In the genomic region with DNA sequence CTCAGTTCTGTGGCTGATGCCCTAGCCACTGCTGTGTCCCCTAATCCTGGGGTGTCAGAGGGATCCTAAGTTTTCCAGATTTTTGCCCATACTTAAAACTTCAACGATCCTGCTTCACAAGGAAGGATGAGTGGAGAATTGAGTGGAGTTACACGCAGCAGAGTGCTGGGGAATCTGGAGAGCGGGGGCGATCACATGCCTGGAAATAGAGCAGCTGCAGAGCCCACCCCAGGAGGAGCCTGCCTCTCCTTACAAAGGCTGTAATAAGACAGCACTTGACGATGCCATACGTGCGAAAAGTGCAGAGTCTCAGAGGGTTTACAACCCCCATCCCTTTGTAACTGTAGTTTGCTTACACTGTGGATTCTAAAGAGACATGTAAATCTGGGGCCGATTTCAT, we compare ENCODE assay signal across 21 cellular contexts. TPM values are rescaled to one million over a fixed set of nuclear protein-coding genes. Genes with fewer than 3 reads are reported as not detected.
"Had no signal": no experiment of that assay in that cellular context is flagged by ENCODE, and none has a peak within 500 bp of the region (broad histone marks: within the 10 kb centered on the region; RNA-seq: fewer than 3 reads in every experiment).

No MANE protein-coding gene starts in this region.

- ATAC-seq: activated CD8-positive, alpha-beta T cell treated with anti-CD3 and anti-CD28 coated beads for 36 hours; activated T-cell treated with anti-CD3 and anti-CD28 coated beads, Interleukin-2, amount 50 U/mL, for 4 hours; left lobe of liver had no signal

- FAIRE-seq: endometrium, kidney had no signal

- H3K4me3 ChIP-seq: lung, vagina had no signal

- H3K9me3 ChIP-seq: vagina had no signal

- H3K27me3 ChIP-seq: brain microvascular endothelial cell, vagina had no signal

- H3K27me3 Mint-ChIP-seq: activated CD4-positive, alpha-beta T cell treated with anti-CD3 and anti-CD28 coated beads, Interleukin-2, amount 10 ng/mL, durations not matched to agents 24 days and 14 days; activated CD8-positive, alpha-beta T cell treated with anti-CD3 and anti-CD28 coated beads for 36 hours; central memory CD8-positive, alpha-beta T cell; stimulated activated naive CD8-positive, alpha-beta T cell treated with anti-CD3 and anti-CD28 coated beads, Interleukin-15, Interleukin-2, amounts not matched to agents 100 ng/mL and 50 ng/mL, for 24 hours had no signal

- H3K27ac ChIP-seq: brain microvascular endothelial cell, vagina had no signal

- DNase-seq: activated CD4-positive, alpha-beta T cell treated with anti-CD3 and anti-CD28 coated beads, Interleukin-2, amount 10 ng/mL, durations not matched to agents 24 days and 14 days; activated CD4-positive, CD25-positive, alpha-beta regulatory T cell; activated CD8-positive, alpha-beta T cell treated with anti-CD3 and anti-CD28 coated beads for 36 hours; activated naive CD4-positive, alpha-beta T cell treated with anti-CD3 and anti-CD28 coated beads for 36 hours; activated T-cell treated with anti-CD3 and anti-CD28 coated beads, Interleukin-2, amount 50 U/mL, for 4 hours; brain microvascular endothelial cell; cortex of kidney; erythroblast; foreskin melanocyte; kidney; nephron progenitor cell; stimulated activated CD4-positive, alpha-beta T cell treated with anti-CD3 and anti-CD28 coated beads, Interleukin-12 subunit alpha, Interleukin-12 subunit beta, amount 100 ng/mL, for 4 hours; stimulated activated CD4-positive, alpha-beta T cell treated with anti-CD3 and anti-CD28 coated beads, Interleukin-1b, Interleukin-23, amount 100 ng/mL, for 48 hours; T-helper 9 cell; trophoblast cell had no signal

- H3K4me1 Mint-ChIP-seq: activated CD4-positive, alpha-beta T cell treated with anti-CD3 and anti-CD28 coated beads, Interleukin-2, amount 10 ng/mL, durations not matched to agents 24 days and 14 days; central memory CD8-positive, alpha-beta T cell; nephron progenitor cell had no signal

- H3K4me1 ChIP-seq: vagina had no signal

- H3K9me3 Mint-ChIP-seq: activated CD4-positive, alpha-beta T cell treated with anti-CD3 and anti-CD28 coated beads, Interleukin-2, amount 10 ng/mL, durations not matched to agents 24 days and 14 days; activated CD8-positive, alpha-beta T cell treated with anti-CD3 and anti-CD28 coated beads for 36 hours; activated naive CD4-positive, alpha-beta T cell treated with anti-CD3 and anti-CD28 coated beads for 36 hours; activated T-cell treated with anti-CD3 and anti-CD28 coated beads, Interleukin-2, amount 50 U/mL, for 4 hours; central memory CD8-positive, alpha-beta T cell; nephron progenitor cell; stimulated activated naive CD8-positive, alpha-beta T cell treated with anti-CD3 and anti-CD28 coated beads, Interleukin-15, Interleukin-2, amounts not matched to agents 100 ng/mL and 50 ng/mL, for 24 hours had no signal

- H3K4me3 Mint-ChIP-seq: activated CD4-positive, alpha-beta T cell treated with anti-CD3 and anti-CD28 coated beads, Interleukin-2, amount 10 ng/mL, durations not matched to agents 24 days and 14 days; activated CD8-positive, alpha-beta T cell treated with anti-CD3 and anti-CD28 coated beads for 36 hours; activated naive CD4-positive, alpha-beta T cell treated with anti-CD3 and anti-CD28 coated beads for 36 hours; activated T-cell treated with anti-CD3 and anti-CD28 coated beads, Interleukin-2, amount 50 U/mL, for 4 hours; central memory CD8-positive, alpha-beta T cell; nephron progenitor cell; stimulated activated naive CD8-positive, alpha-beta T cell treated with anti-CD3 and anti-CD28 coated beads, Interleukin-15, Interleukin-2, amounts not matched to agents 100 ng/mL and 50 ng/mL, for 24 hours had no signal

- H3K27ac Mint-ChIP-seq: activated CD4-positive, alpha-beta T cell treated with anti-CD3 and anti-CD28 coated beads, Interleukin-2, amount 10 ng/mL, durations not matched to agents 24 days and 14 days; activated CD8-positive, alpha-beta T cell treated with anti-CD3 and anti-CD28 coated beads for 36 hours; activated naive CD4-positive, alpha-beta T cell treated with anti-CD3 and anti-CD28 coated beads for 36 hours; stimulated activated naive CD8-positive, alpha-beta T cell treated with anti-CD3 and anti-CD28 coated beads, Interleukin-15, Interleukin-2, amounts not matched to agents 100 ng/mL and 50 ng/mL, for 24 hours had no signal

RNA-seq across cellular contexts. Expression of a gene that starts 51.7 kb away (rescaled TPM):
- total RNA-seq: activated naive CD4-positive, alpha-beta T cell treated with anti-CD3 and anti-CD28 coated beads for 36 hours had no signal
